Comparison of ENCODE assay signal across 8 cellular contexts in the genomic region with DNA sequence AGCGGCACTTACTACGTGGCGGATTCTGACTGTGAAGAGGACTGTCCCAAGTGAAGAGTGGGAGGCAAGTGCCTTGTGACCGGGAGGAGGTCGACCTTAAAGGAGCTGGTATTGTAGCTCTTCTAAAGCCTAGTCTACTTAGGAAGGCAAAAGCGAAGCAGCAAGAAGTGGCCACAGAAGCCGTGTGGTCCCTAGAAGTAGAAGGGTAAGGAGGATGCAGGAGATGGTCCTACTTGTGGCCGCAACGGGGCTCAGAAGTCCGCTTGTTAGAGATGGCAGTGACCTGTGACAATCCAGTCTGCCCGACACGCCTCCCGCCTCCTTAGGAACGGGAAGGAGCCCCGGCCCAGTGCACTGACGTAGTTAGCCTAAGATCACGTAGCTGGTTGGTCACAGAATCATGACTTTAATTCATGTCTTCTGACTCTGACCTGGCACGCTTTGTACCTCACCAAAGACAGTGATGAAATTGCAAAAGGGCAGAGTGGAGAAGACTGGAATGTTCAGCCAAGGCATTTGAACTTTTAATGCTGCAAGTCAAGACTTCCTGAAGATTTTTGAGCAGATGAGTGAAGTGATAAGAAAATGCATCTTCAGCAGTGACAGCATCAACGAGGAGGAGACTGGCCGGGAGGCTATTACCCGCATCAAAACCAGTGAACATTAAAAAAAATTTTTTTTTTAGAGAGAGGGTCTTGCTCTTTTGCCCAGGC. TPM values are rescaled to one million over a fixed set of nuclear protein-coding genes. Genes with fewer than 3 reads are reported as not detected.
DNase-seq lines count a peak whose midpoint lies in the region; ATAC-seq lines count a peak whose summit lies in the region.

No MANE protein-coding gene starts in this region.

- H3K4me1 ChIP-seq in HUES48 (ENCODE audit: control insufficient read depth, insufficient read depth, low read length) = peaks cover 66% of the 10 kb centered on the region
- peaks cover 7% of the 10 kb centered on the region for H3K4me1 ChIP-seq in SJSA1 (replicated peaks)
- H3K4me1 ChIP-seq in urinary bladder (ENCODE audit: insufficient read depth) = no peaks in the 10 kb centered on the region

- ATAC-seq in GM21423 (IDR thresholded peaks at IDR 0.05; ENCODE audit: unreplicated experiment) (peak; percentile 38), Right ventricle myocardium superior (ENCODE audit: poor library complexity) (peak; percentile 83)

- H3K9ac ChIP-seq in HUES48 (ENCODE audit: low read depth, low read length) = peak overlapping the region; percentile 95

- 3% methylated on average over 21 of the region's 21 CpGs for WGBS in urinary bladder

- H3K27me3 ChIP-seq in HUES48 (ENCODE audit: control insufficient read depth, insufficient read depth, low read length) (no peaks in the 10 kb centered on the region), SJSA1 (replicated peaks) (no peaks in the 10 kb centered on the region)

- DNase-seq in DMS53 treated with DMSO at 0.1 percent for 48 hours (lab: John Stamatoyannopoulos, UW; ENCODE audit: unreplicated experiment) = peak; percentile 96
- peak in 1 of 2 experiments; percentile 89 for DNase-seq in SJSA1 (ENCODE audit: low read depth in 1 of 2, low spot score in 2 of 2)
- peak; percentile 47 to 65 (median 58) for DNase-seq in activated naive CD4-positive, alpha-beta T cell (lab: John Stamatoyannopoulos, UW)
- peak; percentile 95 for DNase-seq in Right ventricle myocardium superior
- DNase-seq in posterior vena cava (ENCODE audit: low spot score) = peak; percentile 99

- H3K27ac ChIP-seq in HUES48 (ENCODE audit: low read depth, low read length) = peak overlapping the region; percentile 99
- peak overlapping the region; percentile 84 for H3K27ac ChIP-seq in SJSA1
- H3K27ac ChIP-seq in urinary bladder (ENCODE audit: low read depth) = peak overlapping the region; percentile 95

- H3K36me3 ChIP-seq in HUES48 (ENCODE audit: control insufficient read depth, insufficient read depth, low read length) = no peaks in the 10 kb centered on the region
- H3K36me3 ChIP-seq in SJSA1 = peaks cover 7% of the 10 kb centered on the region
- H3K36me3 ChIP-seq in urinary bladder (ENCODE audit: insufficient read depth) = no peaks in the 10 kb centered on the region

- H3K4me3 ChIP-seq in HUES48 (ENCODE audit: low read depth, low read length) (peak overlapping the region; percentile 88), SJSA1 (peak overlapping the region; percentile 88), urinary bladder (ENCODE audit: low read depth, low read length) (peak overlapping the region; percentile 11)

- intact Hi-C loops in Right ventricle myocardium superior (cut with DNase I) (no loop called here), posterior vena cava (cut with DNase I) (no loop called here)

- no peaks in the 10 kb centered on the region for H3K9me3 ChIP-seq in HUES48 (ENCODE audit: control insufficient read depth, insufficient read depth, low read length)
- H3K9me3 ChIP-seq in SJSA1 (replicated peaks) = no peaks in the 10 kb centered on the region

RNA-seq across cellular contexts. Expression of gene EIF2AK3, which starts 0.7 kb away (rescaled TPM):
- 15.0 and 25.3 TPM in 2 replicates for total RNA-seq in SJSA1 (2014; rRNA removed; shearing (Covaris generic))
- total RNA-seq in Right ventricle myocardium superior = 4.7 TPM
- total RNA-seq in posterior vena cava = 10 to 100 TPM; 18.4 to 23.7 TPM
- total RNA-seq in urinary bladder = 64.5 TPM
- polyA plus RNA-seq in urinary bladder = 12.5 TPM

Comparison
In these comparisons a context has a peak if more than half of its experiments do, and no peak if none do; other contexts are left out.
1. H3K4me3 ChIP-seq: peak in every context shown above with its lines; median percentile 88 in HUES48; 88 in SJSA1; 11 in urinary bladder.